ENCODE assay signal across 8 cellular contexts in genomic region chr4:99945718-99946345, GRCh38. TPM values are rescaled to one million over a fixed set of nuclear protein-coding genes. Genes with fewer than 3 reads are reported as not detected.
DNase-seq lines count a peak whose midpoint lies in the region; ATAC-seq and TF ChIP-seq lines count a peak whose summit lies in the region.

No MANE protein-coding gene starts in this region.

- TF ChIP-seq CTCF in GM12865 (IDR thresholded peaks at IDR 0.05; ENCODE audit: insufficient read depth, low read depth, low read length, missing control alignments) (no peak), type B pancreatic cell (conservative IDR thresholded peaks at IDR 0.05) (no peak)

- 5% methylated on average over 23 to 24 of the region's 24 CpGs for WGBS in ectodermal cell, 2 experiments

- peaks cover 30% of the 10 kb centered on the region for H3K36me3 Mint-ChIP-seq in type B pancreatic cell

- peak overlapping the region; percentile 99 for H3K4me3 Mint-ChIP-seq in type B pancreatic cell

- in situ Hi-C loops in ACHN (cut with HindIII; ENCODE audit: low pct_ligation_motif_present, low pct_unique_long_range_greater_than_20kb, low sequenced_read_pairs): no loop called here

- H3K27ac ChIP-seq in ectodermal cell (ENCODE audit: insufficient read depth, low read depth, low read length, poor library complexity, severe bottlenecking): peak overlapping the region; percentile 91

- DNase-seq in ACHN (peak; percentile 18), GM12865 (ENCODE audit: low read depth) (peak; percentile 51), RPMI7951 (ENCODE audit: low read depth) (peak; percentile 10), medulla oblongata (ENCODE audit: extremely low spot score) (peak; percentile 48), type B pancreatic cell (ENCODE audit: extremely low spot score, unreplicated experiment) (no peak)

- peaks cover 25% of the 10 kb centered on the region for H3K4me1 Mint-ChIP-seq in type B pancreatic cell (ENCODE audit: unreplicated experiment)

- peaks cover 4% of the 10 kb centered on the region for H3K36me3 ChIP-seq in ectodermal cell (ENCODE audit: control insufficient read depth, insufficient read depth, low read length)

- peaks cover 11% of the 10 kb centered on the region for H3K4me1 ChIP-seq in ectodermal cell (ENCODE audit: control insufficient read depth, insufficient read depth, low read length)

- peak overlapping the region; percentile 96 for H3K27ac Mint-ChIP-seq in type B pancreatic cell

- no peaks in the 10 kb centered on the region for H3K9me3 ChIP-seq in ectodermal cell (ENCODE audit: control insufficient read depth, low read length)

- H3K9me3 Mint-ChIP-seq in type B pancreatic cell: no peaks in the 10 kb centered on the region

- H3K4me3 ChIP-seq in GM12865 (ENCODE audit: low read depth, low read length) (peak overlapping the region; percentile 83), ectodermal cell (ENCODE audit: insufficient read depth, low read depth, low read length) (peak overlapping the region; percentile 79)

- ATAC-seq in HG02981 (IDR thresholded peaks at IDR 0.05; ENCODE audit: unreplicated experiment) (peak; percentile 0), HG03457 (IDR thresholded peaks at IDR 0.05; ENCODE audit: unreplicated experiment) (no peak)

- no peaks in the 10 kb centered on the region for H3K27me3 ChIP-seq in ectodermal cell (ENCODE audit: control insufficient read depth, insufficient read depth, low read length, poor library complexity, severe bottlenecking)

- no peaks in the 10 kb centered on the region for H3K27me3 Mint-ChIP-seq in type B pancreatic cell

RNA-seq across cellular contexts. Expression of gene DNAJB14, which starts 0.6 kb away (rescaled TPM):
- total RNA-seq in RPMI7951 (2014; rRNA removed; shearing (Covaris generic)): 24.1 and 27.3 TPM in 2 replicates
- 25.8 TPM for polyA plus RNA-seq in ectodermal cell (2013, experiment 1 of 4)
- polyA plus RNA-seq in ectodermal cell (2013, experiment 2 of 4): 26.1 TPM
- 21.2 TPM for polyA plus RNA-seq in ectodermal cell (2013, experiment 3 of 4)
- 25.7 TPM for polyA plus RNA-seq in ectodermal cell (2013, experiment 4 of 4)
- total RNA-seq in type B pancreatic cell (ENCODE audit: low replicate concordance): 39.8 and 43.5 TPM in 2 replicates

RNA-seq across cellular contexts. Expression of gene H2AZ1, which starts 4.2 kb away (rescaled TPM):
- total RNA-seq in RPMI7951 (2014; rRNA removed; shearing (Covaris generic)): 1,240 and 1,294 TPM in 2 replicates
- 1,035 TPM for polyA plus RNA-seq in ectodermal cell (2013, experiment 1 of 4)
- 1,088 TPM for polyA plus RNA-seq in ectodermal cell (2013, experiment 2 of 4)
- 844 TPM for polyA plus RNA-seq in ectodermal cell (2013, experiment 3 of 4)
- 855 TPM for polyA plus RNA-seq in ectodermal cell (2013, experiment 4 of 4)
- total RNA-seq in type B pancreatic cell (ENCODE audit: low replicate concordance): 207 and 386 TPM in 2 replicates

RNA-seq across cellular contexts. Expression of gene LAMTOR3, which starts 51.6 kb away (rescaled TPM):
- total RNA-seq in RPMI7951 (2014; rRNA removed; shearing (Covaris generic)): 57.4 and 58.9 TPM in 2 replicates
- polyA plus RNA-seq in ectodermal cell (2013, experiment 1 of 4): 45.0 TPM
- polyA plus RNA-seq in ectodermal cell (2013, experiment 2 of 4): 50.1 TPM
- 53.0 TPM for polyA plus RNA-seq in ectodermal cell (2013, experiment 3 of 4)
- 49.1 TPM for polyA plus RNA-seq in ectodermal cell (2013, experiment 4 of 4)
- total RNA-seq in type B pancreatic cell (ENCODE audit: low replicate concordance): 47.1 and 54.0 TPM in 2 replicates
